Comparison of ENCODE assay signal across 1 cellular context in the genomic region with DNA sequence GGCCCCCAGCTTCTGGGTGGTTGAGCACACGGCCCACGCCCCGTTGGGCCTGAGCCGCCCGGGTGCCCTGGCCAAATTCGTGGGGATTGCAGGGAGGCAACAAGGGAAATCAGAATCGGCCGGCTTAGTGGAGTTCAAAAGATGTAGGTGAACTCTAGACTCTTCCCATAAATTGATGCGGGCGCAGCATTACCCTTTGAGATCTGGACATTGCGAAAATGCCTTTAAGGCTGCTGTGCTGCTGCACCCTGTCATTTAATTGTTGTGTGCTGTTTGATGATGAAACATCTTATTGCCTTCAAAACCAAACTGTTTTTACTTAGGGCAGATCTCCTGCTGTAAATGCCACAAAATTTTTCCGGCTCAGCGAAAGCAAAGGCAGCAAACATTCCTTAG.
TF ChIP-seq lines count a peak whose summit lies in the region.

No MANE protein-coding gene starts in this region.

TF ChIP-seq in GM12878, 131 proteins besides CTCF, POLR2A, EP300 and RAD21:
- TF ChIP-seq RBBP5 (conservative IDR thresholded peaks at IDR 0.05) (no peak), SUPT20H (IDR thresholded peaks at IDR 0.05; ENCODE audit: borderline replicate concordance, control insufficient read depth, low read depth, low read length) (no peak)
